ENCODE assay signal across 11 cellular contexts in the genomic region with DNA sequence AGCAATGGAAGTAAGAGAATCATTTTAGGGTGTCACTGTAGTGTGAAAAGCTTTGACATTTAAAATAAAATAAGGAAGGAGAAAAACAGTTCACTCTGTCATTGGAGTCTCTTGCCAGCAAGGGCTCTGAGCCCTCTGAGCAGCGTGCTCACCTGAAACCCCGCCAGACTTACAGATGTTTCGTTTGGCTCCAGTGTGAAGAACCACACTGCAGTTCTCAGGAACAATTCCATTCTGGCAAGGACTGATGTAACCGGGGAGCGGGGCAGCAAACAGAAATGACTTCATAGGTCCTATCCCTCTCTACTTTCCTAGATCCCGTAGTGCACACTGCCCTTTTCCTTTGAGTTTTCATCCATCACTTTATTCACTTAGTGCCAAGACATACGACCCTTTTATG.
DNase-seq lines count a peak whose midpoint lies in the region; ATAC-seq and TF ChIP-seq lines count a peak whose summit lies in the region.
"Had no signal": no experiment of that assay in that cellular context is flagged by ENCODE, and none has a peak within 500 bp of the region (broad histone marks: within the 10 kb centered on the region; RNA-seq: fewer than 3 reads in every experiment).

No MANE protein-coding gene starts in this region.

- WGBS in body of pancreas, 2 donors, result 42 to 46% methylated on average over 7 of the region's 7 CpGs
- 46% methylated on average over 7 of the region's 7 CpGs for WGBS in suprapubic skin

- TF ChIP-seq POLR2A in body of pancreas (IDR thresholded peaks at IDR 0.05) (no peak), suprapubic skin (IDR thresholded peaks at IDR 0.05) (no peak)

- H3K27ac Mint-ChIP-seq in CD4-positive, CD25-positive, alpha-beta regulatory T cell, result peak overlapping the region; percentile 61 to 96 (median 86)
- H3K27ac Mint-ChIP-seq in naive thymus-derived CD4-positive, alpha-beta T cell, result peak overlapping the region in 7 of 9 donors; percentile 41 to 97 (median 87)

- peak overlapping the region; percentile 73 for H3K4me3 ChIP-seq in CD4-positive, CD25-positive, alpha-beta regulatory T cell (ENCODE audit: low read depth, low read length)
- H3K4me3 ChIP-seq in HL-60 (replicated peaks; ENCODE audit: insufficient read depth, low read length) (no peak overlapping the region), body of pancreas (no peak overlapping the region), suprapubic skin (no peak overlapping the region)
- H3K4me3 ChIP-seq in naive thymus-derived CD4-positive, alpha-beta T cell (ENCODE audit: low read length), result no peak overlapping the region
- H3K4me3 ChIP-seq: K562 had no signal

- H3K9me3 Mint-ChIP-seq in CD4-positive, CD25-positive, alpha-beta regulatory T cell, result peaks cover 0 to 11% (median 0%) of the 10 kb centered on the region in 7 donors
- peaks cover 0 to 23% (median 7%) of the 10 kb centered on the region in 11 donors for H3K9me3 Mint-ChIP-seq in naive thymus-derived CD4-positive, alpha-beta T cell

- H3K36me3 Mint-ChIP-seq in CD4-positive, CD25-positive, alpha-beta regulatory T cell, result peaks cover 61% of the 10 kb centered on the region
- peaks cover 19 to 82% (median 73%) of the 10 kb centered on the region in 5 donors for H3K36me3 Mint-ChIP-seq in naive thymus-derived CD4-positive, alpha-beta T cell

- intact Hi-C loops in body of pancreas (cut with DNase I), result no loop called here
- intact Hi-C loops in naive thymus-derived CD4-positive, alpha-beta T cell (cut with micrococcal nuclease), result loop anchor here in 1 of 2 donors (2.0 kb wide), 1 partner anchor 17 kb away; no protein-coding TSS in a partner anchor

- no peaks in the 10 kb centered on the region for H3K27me3 ChIP-seq in CD4-positive, CD25-positive, alpha-beta regulatory T cell (ENCODE audit: control insufficient read depth, insufficient read depth, low read length)
- H3K27me3 ChIP-seq in HL-60 (ENCODE audit: insufficient read depth, poor library complexity, severe bottlenecking) (no peaks in the 10 kb centered on the region), body of pancreas (no peaks in the 10 kb centered on the region), suprapubic skin (no peaks in the 10 kb centered on the region)
- no peaks in the 10 kb centered on the region for H3K27me3 ChIP-seq in naive thymus-derived CD4-positive, alpha-beta T cell (ENCODE audit: control insufficient read depth in 2 of 2, insufficient read depth in 2 of 2, low read length in 2 of 2)

- no peak for DNase-seq in CD4-positive, CD25-positive, alpha-beta regulatory T cell
- DNase-seq in HL-60 (ENCODE audit: low read depth in 1 of 2, low spot score in 1 of 2) (no peak), body of pancreas (peak; percentile 46 to 69 (median 55)), NK-92 (lab: John Stamatoyannopoulos, UW; ENCODE audit: unreplicated experiment) (no peak), suprapubic skin (ENCODE audit: low spot score in 2 of 2) (no peak)
- no peak for DNase-seq in naive thymus-derived CD4-positive, alpha-beta T cell
- DNase-seq: NCI-H146, NCI-H69 had no signal

- peaks cover 58% of the 10 kb centered on the region for H3K36me3 ChIP-seq in CD4-positive, CD25-positive, alpha-beta regulatory T cell (ENCODE audit: control insufficient read depth, insufficient read depth, low read length)
- H3K36me3 ChIP-seq in body of pancreas (replicated peaks in 1 of 2; ENCODE audit: insufficient read depth in 1 of 2, low read depth in 2 of 2) (no peaks in the 10 kb centered on the region), suprapubic skin (peaks cover 10% of the 10 kb centered on the region)
- H3K36me3 ChIP-seq in naive thymus-derived CD4-positive, alpha-beta T cell (ENCODE audit: control insufficient read depth in 2 of 3, insufficient read depth in 3 of 3, low read length in 3 of 3), result peaks cover 0 to 47% (median 27%) of the 10 kb centered on the region in 3 experiments

- ATAC-seq in CD4-positive, CD25-positive, alpha-beta regulatory T cell (ENCODE audit: low read depth in 2 of 2), result no peak
- ATAC-seq in body of pancreas (peak; percentile 74), HG03432 (IDR thresholded peaks at IDR 0.05; ENCODE audit: unreplicated experiment) (no peak), GM19452 (IDR thresholded peaks at IDR 0.05; ENCODE audit: unreplicated experiment) (no peak)
- no peak for ATAC-seq in naive thymus-derived CD4-positive, alpha-beta T cell
- ATAC-seq: K562 had no signal

- peaks cover 54 to 89% (median 72%) of the 10 kb centered on the region in 4 donors for H3K4me1 Mint-ChIP-seq in CD4-positive, CD25-positive, alpha-beta regulatory T cell
- peaks cover 0 to 93% (median 61%) of the 10 kb centered on the region in 7 donors for H3K4me1 Mint-ChIP-seq in naive thymus-derived CD4-positive, alpha-beta T cell

- POLR2A ChIA-PET in naive thymus-derived CD4-positive, alpha-beta T cell (lab: Charles Lee), result interaction anchor here (0.7 to 11.6 kb wide), 7 partner anchors 8 to 44 kb away, joined by 3 to 237 read pairs (median 4); no protein-coding TSS in a partner anchor

- H3K4me3 Mint-ChIP-seq in CD4-positive, CD25-positive, alpha-beta regulatory T cell, result peak overlapping the region in 2 of 4 donors; percentile 62 to 76
- H3K4me3 Mint-ChIP-seq in naive thymus-derived CD4-positive, alpha-beta T cell, result peak overlapping the region in 6 of 10 donors; percentile 12 to 79 (median 68)

- TF ChIP-seq CTCF in HL-60 (IDR thresholded peaks at IDR 0.05; ENCODE audit: insufficient read depth, low read length) (no peak), body of pancreas (IDR thresholded peaks at IDR 0.05) (no peak), suprapubic skin (IDR thresholded peaks at IDR 0.05) (no peak)

- CTCF ChIA-PET in naive thymus-derived CD4-positive, alpha-beta T cell (lab: Charles Lee), result interaction anchor here (1.1 to 1.2 kb wide), 2 partner anchors 9 to 68 kb away, joined by 3 read pairs; no protein-coding TSS in a partner anchor

- H3K9me3 ChIP-seq in CD4-positive, CD25-positive, alpha-beta regulatory T cell (ENCODE audit: control insufficient read depth in 2 of 2, low read length in 2 of 2), result peaks cover 7 to 11% of the 10 kb centered on the region in 2 experiments
- no peaks in the 10 kb centered on the region for H3K9me3 ChIP-seq in body of pancreas
- H3K9me3 ChIP-seq in naive thymus-derived CD4-positive, alpha-beta T cell (ENCODE audit: control insufficient read depth in 2 of 3, low read length in 3 of 3), result peaks cover 0 to 6% (median 0%) of the 10 kb centered on the region in 3 experiments
- H3K9me3 ChIP-seq in suprapubic skin, result peaks cover 6% of the 10 kb centered on the region

- no peak for TF ChIP-seq EP300 in suprapubic skin (IDR thresholded peaks at IDR 0.05)

- no peaks in the 10 kb centered on the region for H3K27me3 Mint-ChIP-seq in CD4-positive, CD25-positive, alpha-beta regulatory T cell
- peaks cover 0 to 3% (median 0%) of the 10 kb centered on the region in 5 donors for H3K27me3 Mint-ChIP-seq in naive thymus-derived CD4-positive, alpha-beta T cell

- H3K27ac ChIP-seq in CD4-positive, CD25-positive, alpha-beta regulatory T cell (ENCODE audit: insufficient read depth, low read length, poor library complexity, severe bottlenecking), result peak overlapping the region; percentile 89
- H3K27ac ChIP-seq in HL-60 (replicated peaks) (0 out of 2 replicates have a peak overlapping the region, but pooled peaks have one; percentile 14), body of pancreas (no peak overlapping the region), suprapubic skin (no peak overlapping the region)
- H3K27ac ChIP-seq in naive thymus-derived CD4-positive, alpha-beta T cell (ENCODE audit: low read depth, low read length), result peak overlapping the region; percentile 95

- H3K4me1 ChIP-seq in CD4-positive, CD25-positive, alpha-beta regulatory T cell (ENCODE audit: control insufficient read depth, insufficient read depth, low read length, poor library complexity, severe bottlenecking), result peaks cover 84% of the 10 kb centered on the region
- H3K4me1 ChIP-seq in body of pancreas (no peaks in the 10 kb centered on the region), suprapubic skin (peaks cover 14% of the 10 kb centered on the region)
- H3K4me1 ChIP-seq in naive thymus-derived CD4-positive, alpha-beta T cell (ENCODE audit: control insufficient read depth in 2 of 2, insufficient read depth in 2 of 2, low read length in 2 of 2), result peaks cover 73 to 83% of the 10 kb centered on the region in 2 donors

Comparison
In these comparisons a context has a peak if more than half of its experiments do, and no peak if none do; other contexts are left out.
1. DNase-seq: peak in body of pancreas (4 of 4); none in CD4-positive, CD25-positive, alpha-beta regulatory T cell (0 of 3), HL-60 (0 of 2), naive thymus-derived CD4-positive, alpha-beta T cell (0 of 9), NK-92 (single experiment) and suprapubic skin (0 of 2).
2. H3K27ac ChIP-seq: peak in CD4-positive, CD25-positive, alpha-beta regulatory T cell (single experiment), HL-60 (single experiment) and naive thymus-derived CD4-positive, alpha-beta T cell (single experiment); none in body of pancreas (0 of 4) and suprapubic skin (single experiment).